ENCODE assay signal across 1 cellular context in genomic region chrX:72714471-72714916, GRCh38.
TF ChIP-seq lines count a peak whose summit lies in the region.

No MANE protein-coding gene starts in this region.

TF ChIP-seq in GM23338, 12 proteins besides CTCF, POLR2A, EP300 and RAD21 (continued from another document):
- TF ChIP-seq ETS1 (IDR thresholded peaks at IDR 0.05) (no peak), STAT1 (IDR thresholded peaks at IDR 0.05; ENCODE audit: unreplicated experiment) (no peak), JUNB (IDR thresholded peaks at IDR 0.05; ENCODE audit: unreplicated experiment) (no peak), NANOG (IDR thresholded peaks at IDR 0.05; ENCODE audit: borderline replicate concordance) (no peak), CREB1 (CRISPR knock-in tag; IDR thresholded peaks at IDR 0.05; ENCODE audit: low read depth) (no peak)
